ENCODE assay signal across 14 cellular contexts in the genomic region with DNA sequence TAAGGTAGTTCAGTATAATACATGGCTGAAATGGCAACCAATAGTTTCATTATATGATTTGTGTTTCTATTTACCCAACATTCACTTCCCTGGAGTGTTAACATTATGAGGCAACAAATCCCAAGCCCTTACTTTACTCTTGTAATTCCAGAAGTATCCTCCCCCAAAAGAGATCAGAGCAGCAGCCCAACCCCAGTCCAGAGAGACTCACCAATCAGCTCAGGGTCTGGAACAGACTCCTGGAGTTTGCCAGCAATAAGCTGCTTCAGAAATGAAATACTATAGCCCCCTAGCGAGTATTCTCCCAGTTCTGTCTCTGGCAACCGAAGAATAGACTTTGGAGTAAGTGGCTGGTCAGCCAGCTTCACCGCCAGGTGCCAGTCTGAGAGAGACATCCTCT. TPM values are rescaled to one million over a fixed set of nuclear protein-coding genes. Genes with fewer than 3 reads are reported as not detected.
DNase-seq lines count a peak whose midpoint lies in the region; ATAC-seq and TF ChIP-seq lines count a peak whose summit lies in the region.
"Had no signal": no experiment of that assay in that cellular context is flagged by ENCODE, and none has a peak within 500 bp of the region (broad histone marks: within the 10 kb centered on the region; RNA-seq: fewer than 3 reads in every experiment).

No MANE protein-coding gene starts in this region.

- H3K9me3 ChIP-seq in Caco-2: no peaks in the 10 kb centered on the region

- H3K4me1 ChIP-seq in Caco-2: peaks cover 13% of the 10 kb centered on the region; the same call in 1 of the 2 replicates

- H3K4me3 ChIP-seq in Caco-2 (ENCODE audit: low read depth, low read length): no peak overlapping the region
- H3K4me3 ChIP-seq: GM23338, MG63 had no signal

- intact Hi-C loops in Caco-2 (cut with micrococcal nuclease; ENCODE audit: unreplicated experiment): no loop called here

- H3K9me3 Mint-ChIP-seq in Caco-2 (ENCODE audit: unreplicated experiment): no peaks in the 10 kb centered on the region
- peaks cover 0 to 2% (median 2%) of the 10 kb centered on the region in 5 experiments for H3K9me3 Mint-ChIP-seq in brain
- H3K9me3 Mint-ChIP-seq in nephron: peaks cover 2% of the 10 kb centered on the region
- H3K9me3 Mint-ChIP-seq in chondrocyte (ENCODE audit: low read depth): peaks cover 3% of the 10 kb centered on the region
- H3K9me3 Mint-ChIP-seq: CD8-positive, alpha-beta memory T cell had no signal

- H3K4me3 Mint-ChIP-seq in Caco-2 (ENCODE audit: unreplicated experiment) (no peak overlapping the region), brain (peak overlapping the region in 4 of 5 experiments; percentile 17 to 78 (median 48)), nephron (peak overlapping the region; percentile 57 to 76 (median 62)), chondrocyte (ENCODE audit: unreplicated experiment) (no peak overlapping the region)

- POLR2A ChIA-PET in Caco-2 (lab: Charles Lee): interaction anchor here (0.5 kb wide), 2 partner anchors 9 to 26 kb away, joined by 3 to 4 read pairs; no protein-coding TSS in a partner anchor

- CTCF ChIA-PET in Caco-2 (lab: Charles Lee): no interaction called here

- BruUV-seq in Caco-2 (replicated peaks; lab: Mats Ljungman, UMichigan): no TSS peak

- in situ Hi-C loops in SK-MEL-5 (cut with HindIII; ENCODE audit: low pct_unique_long_range_greater_than_20kb, low sequenced_read_pairs): no loop called here

- H3K27me3 Mint-ChIP-seq in Caco-2 (ENCODE audit: insufficient read depth, unreplicated experiment) (no peaks in the 10 kb centered on the region), brain (peaks cover 3% of the 10 kb centered on the region), nephron (ENCODE audit: low read depth) (no peaks in the 10 kb centered on the region), chondrocyte (ENCODE audit: low read depth) (no peaks in the 10 kb centered on the region)
- H3K27me3 Mint-ChIP-seq: CD8-positive, alpha-beta memory T cell had no signal

- H3K36me3 ChIP-seq in Caco-2 (ENCODE audit: control insufficient read depth, insufficient read depth, low read length): no peaks in the 10 kb centered on the region

- H3K4me1 Mint-ChIP-seq in Caco-2 (ENCODE audit: low read depth, unreplicated experiment) (peaks cover 26% of the 10 kb centered on the region), brain (peaks cover 48% of the 10 kb centered on the region), nephron (peaks cover 47% of the 10 kb centered on the region), chondrocyte (ENCODE audit: low read depth) (peaks cover 34% of the 10 kb centered on the region)

- H3K27ac Mint-ChIP-seq in Caco-2 (ENCODE audit: unreplicated experiment) (peak overlapping the region; percentile 43), brain (peak overlapping the region in 2 of 5 experiments; percentile 25 to 86), nephron (peak overlapping the region; percentile 47 to 83 (median 61)), chondrocyte (ENCODE audit: unreplicated experiment) (no peak overlapping the region)
- H3K27ac Mint-ChIP-seq: GM23338 had no signal

- no peaks in the 10 kb centered on the region for H3K27me3 ChIP-seq in Caco-2 (replicated peaks; ENCODE audit: control insufficient read depth, insufficient read depth, low read length)
- H3K27me3 ChIP-seq: MG63 had no signal

- DNase-seq in Caco-2 (no peak), SK-MEL-5 (ENCODE audit: low read depth, low spot score) (peak; percentile 42), chondrocyte (ENCODE audit: low spot score) (no peak)
- no peak for DNase-seq in activated CD8-positive, alpha-beta memory T cell treated with anti-CD3 and anti-CD28 coated beads, Interleukin-2, amount 50 U/mL, for 4 hours
- DNase-seq: CD8-positive, alpha-beta memory T cell; DMS 273 treated with DMSO at 0.1 percent for 48 hours; MG63; NCI-H1105; NCI-H1694 treated with DMSO at 0.1 percent for 48 hours; NCI-H774 had no signal

- H3K36me3 Mint-ChIP-seq in Caco-2 (ENCODE audit: insufficient read depth, unreplicated experiment) (peaks cover 35% of the 10 kb centered on the region), brain (peaks cover 40% of the 10 kb centered on the region), nephron (ENCODE audit: low read depth) (peaks cover 41% of the 10 kb centered on the region), chondrocyte (ENCODE audit: low read depth) (peaks cover 9% of the 10 kb centered on the region)

- TF ChIP-seq CTCF in Caco-2 (IDR thresholded peaks at IDR 0.05; ENCODE audit: insufficient read depth in 1 of 2, low read depth in 1 of 2, low read length in 1 of 2, severe bottlenecking in 1 of 2, unreplicated experiment in 1 of 2) (no peak), brain (conservative IDR thresholded peaks at IDR 0.05) (no peak), nephron (IDR thresholded peaks at IDR 0.05; ENCODE audit: unreplicated experiment in 3 of 3) (no peak), chondrocyte (IDR thresholded peaks at IDR 0.05) (no peak)

- ATAC-seq in HG03457 (IDR thresholded peaks at IDR 0.05; ENCODE audit: unreplicated experiment): no peak
- ATAC-seq: GM23338 had no signal

RNA-seq across cellular contexts. Expression of gene UBL7, which starts 2.5 kb away (rescaled TPM):
- 31.4 and 34.4 TPM in 2 replicates for total RNA-seq in Caco-2 (2022)
- 87.2 and 88.9 TPM in 2 replicates for total RNA-seq in SK-MEL-5 (2014; rRNA removed; shearing (Covaris generic))
- 96.9 and 114 TPM in 2 replicates for polyA plus RNA-seq in SK-MEL-5 (2015; cell fraction: cytosol; rRNA removed)
- 28.9 and 32.1 TPM in 2 replicates for polyA plus RNA-seq in SK-MEL-5 (2015; cell fraction: nucleus; rRNA removed)
- 156 TPM for polyA plus RNA-seq in brain (ENCODE audit: insufficient read depth, low read depth, low replicate concordance)
- 30.0 to 34.5 TPM (median 32.5 TPM) in 3 replicates for total RNA-seq in chondrocyte

RNA-seq across cellular contexts. Expression of gene SEMA7A, which starts 24.7 kb away (rescaled TPM):
- total RNA-seq in Caco-2 (2022) (31.4 and 38.1 TPM in 2 replicates), chondrocyte (1.1 to 3.3 TPM (median 2.3 TPM) in 3 replicates)
- total RNA-seq in SK-MEL-5 (2014; rRNA removed; shearing (Covaris generic)): 15.5 and 20.9 TPM in 2 replicates
- polyA plus RNA-seq in SK-MEL-5 (2015; cell fraction: cytosol; rRNA removed): 20.4 and 29.7 TPM in 2 replicates
- polyA plus RNA-seq in SK-MEL-5 (2015; cell fraction: nucleus; rRNA removed): 13.8 and 24.2 TPM in 2 replicates
- polyA plus RNA-seq in brain (ENCODE audit: insufficient read depth, low read depth, low replicate concordance): 22.2 TPM

Comparison
In these comparisons a context has a peak if more than half of its experiments do, and no peak if none do; other contexts are left out.
1. H3K4me3 Mint-ChIP-seq: peak in brain (4 of 5) and nephron (3 of 3); none in Caco-2 (single experiment) and chondrocyte (single experiment).